ENCODE assay signal across 7 cellular contexts in the genomic region with DNA sequence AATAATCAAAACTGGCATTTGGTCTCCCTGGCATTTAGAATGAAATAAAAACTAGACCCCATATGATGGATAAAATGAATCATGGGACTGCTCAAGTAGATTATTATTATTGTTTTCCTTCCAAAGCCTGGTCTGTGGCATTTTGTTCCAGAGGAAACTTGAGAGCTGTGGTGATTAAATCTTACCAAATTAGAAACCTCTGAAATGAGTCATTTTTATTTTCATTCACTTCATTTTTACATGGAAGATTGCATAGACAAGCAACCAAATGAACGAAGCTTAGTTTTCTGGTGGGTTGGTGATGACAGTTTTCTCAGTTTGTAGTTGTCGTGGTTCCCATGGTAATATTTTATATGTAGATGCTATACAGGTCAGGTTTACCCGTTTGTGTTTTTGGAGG. TPM values are rescaled to one million over a fixed set of nuclear protein-coding genes. Genes with fewer than 3 reads are reported as not detected.
DNase-seq lines count a peak whose midpoint lies in the region; ATAC-seq and TF ChIP-seq lines count a peak whose summit lies in the region.

No MANE protein-coding gene starts in this region.

- intact Hi-C loops in ascending aorta (cut with DNase I) = loop anchor here (2.0 kb wide), 3 partner anchors 24 to 180 kb away; a partner anchor contains a TSS

- peak overlapping the region; percentile 63 to 69 for H3K27ac ChIP-seq in ascending aorta

- no peak for DNase-seq in ascending aorta (ENCODE audit: low spot score in 2 of 2)
- DNase-seq in skeletal muscle cell (ENCODE audit: low read depth) = peak; percentile 41
- no peak for DNase-seq in NCI-H2081 (lab: John Stamatoyannopoulos, UW)
- no peak for DNase-seq in NCI-H1105 (lab: John Stamatoyannopoulos, UW)

- no peak for TF ChIP-seq CTCF in ascending aorta (IDR thresholded peaks at IDR 0.05)

- H3K4me3 ChIP-seq in ascending aorta = no peak overlapping the region
- no peak overlapping the region for H3K4me3 ChIP-seq in skeletal muscle cell (ENCODE audit: low read depth, low read length)

- H3K36me3 ChIP-seq in ascending aorta = no peaks in the 10 kb centered on the region

- H3K4me1 ChIP-seq in ascending aorta = peaks cover 11 to 47% of the 10 kb centered on the region in 2 donors

- H3K9me3 ChIP-seq in ascending aorta = no peaks in the 10 kb centered on the region

- H3K27me3 ChIP-seq in ascending aorta = no peaks in the 10 kb centered on the region

- ATAC-seq in GM18868 (IDR thresholded peaks at IDR 0.05; ENCODE audit: unreplicated experiment) = peak; percentile 56
- ATAC-seq in HG03135 (IDR thresholded peaks at IDR 0.05; ENCODE audit: unreplicated experiment) = peak; percentile 47
- ATAC-seq in GM21367 (IDR thresholded peaks at IDR 0.05; ENCODE audit: unreplicated experiment) = no peak

RNA-seq across cellular contexts. Expression of a gene that starts 23.4 kb away (rescaled TPM):
- total RNA-seq in ascending aorta = 940 TPM
